ENCODE assay signal across 15 cellular contexts in genomic region chrX:9148626-9149385, GRCh38.
DNase-seq lines count a peak whose midpoint lies in the region; ATAC-seq and TF ChIP-seq lines count a peak whose summit lies in the region.
"Had no signal": no experiment of that assay in that cellular context is flagged by ENCODE, and none has a peak within 500 bp of the region (broad histone marks: within the 10 kb centered on the region; RNA-seq: fewer than 3 reads in every experiment).

No MANE protein-coding gene starts in this region.

- intact Hi-C loops in Caco-2 (cut with micrococcal nuclease; ENCODE audit: unreplicated experiment) (no loop called here), CD14-positive monocyte (cut with micrococcal nuclease) (no loop called here), Right ventricle myocardium inferior (cut with DNase I) (no loop called here)

- H3K27me3 Mint-ChIP-seq in Caco-2 (ENCODE audit: insufficient read depth, unreplicated experiment) (no peaks in the 10 kb centered on the region), neural progenitor cell (ENCODE audit: insufficient read depth, low read depth) (peaks cover 9% of the 10 kb centered on the region), CD14-positive monocyte (ENCODE audit: low read depth in 3 of 3) (peaks cover 17 to 46% (median 20%) of the 10 kb centered on the region in 3 donors)

- peak overlapping the region; percentile 22 for H2AFZ ChIP-seq in neural progenitor cell (replicated peaks)

- DNase-seq in Caco-2 = no peak
- peak; percentile 17 for DNase-seq in RWPE1 (ENCODE audit: low spot score)
- DNase-seq in fibroblast of peridontal ligament (ENCODE audit: extremely low read depth) = peak; percentile 81
- DNase-seq in neural progenitor cell (ENCODE audit: low spot score) = peak; percentile 20
- DNase-seq in CD14-positive monocyte (ENCODE audit: low spot score) = no peak
- DNase-seq in activated T-cell treated with anti-CD3 and anti-CD28 coated beads, Interleukin-2, amount 50 U/mL, for 1 hour = no peak
- no peak for DNase-seq in Right ventricle myocardium inferior (ENCODE audit: missing footprints)
- no peak for DNase-seq in mucosa of gallbladder (ENCODE audit: low spot score)
- DNase-seq: activated naive CD4-positive, alpha-beta T cell treated with anti-CD3 and anti-CD28 coated beads, Interleukin-2, amount 10 ng/mL, durations not matched to agents 7 days and 5 days; CD4-positive, CD25-positive, alpha-beta regulatory T cell; NCI-H2081; Peyer's patch; stimulated activated CD4-positive, alpha-beta T cell treated with anti-CD3 and anti-CD28 coated beads, Interleukin-15, amount 100 ng/mL, for 24 hours; stimulated activated naive B cell treated with anti-CD40 and anti-IgM and Interleukin-4, amounts not matched to agents 10 μg/mL and 1 μg/mL and 100 μg/mL, for 72 hours had no signal

- H3K4me3 ChIP-seq in Caco-2 (ENCODE audit: low read depth, low read length) (no peak overlapping the region), neural progenitor cell (no peak overlapping the region)
- H3K4me3 ChIP-seq: Peyer's patch had no signal

- H3K36me3 Mint-ChIP-seq in Caco-2 (ENCODE audit: insufficient read depth, unreplicated experiment) (no peaks in the 10 kb centered on the region), neural progenitor cell (no peaks in the 10 kb centered on the region), CD14-positive monocyte (no peaks in the 10 kb centered on the region)
- H3K36me3 Mint-ChIP-seq: activated naive CD4-positive, alpha-beta T cell treated with anti-CD3 and anti-CD28 coated beads, Interleukin-2, amount 10 ng/mL, durations not matched to agents 7 days and 5 days; CD4-positive, CD25-positive, alpha-beta regulatory T cell; stimulated activated naive B cell treated with anti-CD40 and anti-IgM and Interleukin-4, amounts not matched to agents 10 μg/mL and 1 μg/mL and 100 μg/mL, for 72 hours had no signal

- H3K36me3 ChIP-seq in Caco-2 (ENCODE audit: control insufficient read depth, insufficient read depth, low read length) (no peaks in the 10 kb centered on the region), neural progenitor cell (no peaks in the 10 kb centered on the region)
- H3K36me3 ChIP-seq: Peyer's patch had no signal

- no peaks in the 10 kb centered on the region for H4K20me1 ChIP-seq in neural progenitor cell (ENCODE audit: low read depth)

- H3K27ac Mint-ChIP-seq in Caco-2 (ENCODE audit: unreplicated experiment) (peak overlapping the region; percentile 48), neural progenitor cell (peak overlapping the region; percentile 37), CD14-positive monocyte (no peak overlapping the region)
- H3K27ac Mint-ChIP-seq: activated naive CD4-positive, alpha-beta T cell treated with anti-CD3 and anti-CD28 coated beads, Interleukin-2, amount 10 ng/mL, durations not matched to agents 7 days and 5 days; CD4-positive, CD25-positive, alpha-beta regulatory T cell; stimulated activated naive B cell treated with anti-CD40 and anti-IgM and Interleukin-4, amounts not matched to agents 10 μg/mL and 1 μg/mL and 100 μg/mL, for 72 hours had no signal

- BruUV-seq in Caco-2 (replicated peaks; lab: Mats Ljungman, UMichigan) = no TSS peak

- peaks cover 6% of the 10 kb centered on the region for H3K9me3 Mint-ChIP-seq in Caco-2 (ENCODE audit: unreplicated experiment)
- H3K9me3 Mint-ChIP-seq in neural progenitor cell = peaks cover 12% of the 10 kb centered on the region
- peaks cover 4 to 14% (median 10%) of the 10 kb centered on the region in 7 donors for H3K9me3 Mint-ChIP-seq in CD14-positive monocyte

- H3K4me3 Mint-ChIP-seq in Caco-2 (ENCODE audit: unreplicated experiment) (no peak overlapping the region), neural progenitor cell (no peak overlapping the region), CD14-positive monocyte (no peak overlapping the region)
- H3K4me3 Mint-ChIP-seq: activated naive CD4-positive, alpha-beta T cell treated with anti-CD3 and anti-CD28 coated beads, Interleukin-2, amount 10 ng/mL, durations not matched to agents 7 days and 5 days; CD4-positive, CD25-positive, alpha-beta regulatory T cell; stimulated activated naive B cell treated with anti-CD40 and anti-IgM and Interleukin-4, amounts not matched to agents 10 μg/mL and 1 μg/mL and 100 μg/mL, for 72 hours had no signal

- H3K27me3 ChIP-seq in Caco-2 (replicated peaks; ENCODE audit: control insufficient read depth, insufficient read depth, low read length) (no peaks in the 10 kb centered on the region), neural progenitor cell (no peaks in the 10 kb centered on the region)
- H3K27me3 ChIP-seq: Peyer's patch had no signal

- H3K4me1 ChIP-seq in Caco-2 = no peaks in the 10 kb centered on the region
- peaks cover 24% of the 10 kb centered on the region for H3K4me1 ChIP-seq in neural progenitor cell
- H3K4me1 ChIP-seq: Peyer's patch had no signal

- POLR2A ChIA-PET in Caco-2 (lab: Charles Lee) = no interaction called here
- POLR2A ChIA-PET in RWPE1 (lab: Yijun Ruan, JAX; ENCODE audit: low non-redundant PET) = no interaction called here

- H3K79me2 ChIP-seq in neural progenitor cell (ENCODE audit: low read depth) = no peaks in the 10 kb centered on the region

- ATAC-seq in Right ventricle myocardium inferior = no peak
- ATAC-seq: stimulated activated naive B cell treated with anti-CD40 and anti-IgM and Interleukin-4, amounts not matched to agents 10 μg/mL and 1 μg/mL and 100 μg/mL, for 72 hours had no signal

- peaks cover 16% of the 10 kb centered on the region for H3F3A ChIP-seq in neural progenitor cell (ENCODE audit: low read depth)

- H3K4me1 Mint-ChIP-seq in Caco-2 (ENCODE audit: low read depth, unreplicated experiment) (no peaks in the 10 kb centered on the region), neural progenitor cell (peaks cover 48% of the 10 kb centered on the region), CD14-positive monocyte (peaks cover 50% of the 10 kb centered on the region)
- H3K4me1 Mint-ChIP-seq: CD4-positive, CD25-positive, alpha-beta regulatory T cell had no signal

- TF ChIP-seq CTCF in Caco-2 (IDR thresholded peaks at IDR 0.05; ENCODE audit: insufficient read depth in 1 of 2, low read depth in 1 of 2, low read length in 1 of 2, severe bottlenecking in 1 of 2, unreplicated experiment in 1 of 2) = no peak
- no peak for TF ChIP-seq CTCF in RWPE1 (conservative IDR thresholded peaks at IDR 0.05; ENCODE audit: low read depth)
- no peak for TF ChIP-seq CTCF in neural progenitor cell (IDR thresholded peaks at IDR 0.05)
- no peak for TF ChIP-seq CTCF in CD14-positive monocyte (IDR thresholded peaks at IDR 0.05)

- H3K27ac ChIP-seq in RWPE1 (no peak overlapping the region), neural progenitor cell (no peak overlapping the region)
- H3K27ac ChIP-seq: epithelial cell of prostate had no signal

- H3K9me3 ChIP-seq in Caco-2 (no peaks in the 10 kb centered on the region), neural progenitor cell (ENCODE audit: low read depth) (no peaks in the 10 kb centered on the region)
- H3K9me3 ChIP-seq: Peyer's patch had no signal

- H3K9ac ChIP-seq in neural progenitor cell = no peak overlapping the region

- no peak overlapping the region for H3K4me2 ChIP-seq in neural progenitor cell

- CTCF ChIA-PET in Caco-2 (lab: Charles Lee) = interaction anchor here (0.6 kb wide), 1 partner anchor 330 kb away, joined by 3 read pairs; no protein-coding TSS in a partner anchor
- CTCF ChIA-PET in RWPE1 (lab: Yijun Ruan, JAX) = no interaction called here

Comparison
In these comparisons a context has a peak if more than half of its experiments do, and no peak if none do; other contexts are left out.
1. DNase-seq: peak in RWPE1 (single experiment), fibroblast of peridontal ligament (single experiment) and neural progenitor cell (single experiment); none in Caco-2 (0 of 2), CD14-positive monocyte (single experiment), activated T-cell treated with anti-CD3 and anti-CD28 coated beads, Interleukin-2, amount 50 U/mL, for 1 hour (single experiment), Right ventricle myocardium inferior (single experiment) and mucosa of gallbladder (single experiment).
2. H3K27ac Mint-ChIP-seq: peak in Caco-2 (single experiment) and neural progenitor cell (single experiment); none in CD14-positive monocyte (0 of 7).